Comparison of ENCODE assay signal across 22 cellular contexts in the genomic region with DNA sequence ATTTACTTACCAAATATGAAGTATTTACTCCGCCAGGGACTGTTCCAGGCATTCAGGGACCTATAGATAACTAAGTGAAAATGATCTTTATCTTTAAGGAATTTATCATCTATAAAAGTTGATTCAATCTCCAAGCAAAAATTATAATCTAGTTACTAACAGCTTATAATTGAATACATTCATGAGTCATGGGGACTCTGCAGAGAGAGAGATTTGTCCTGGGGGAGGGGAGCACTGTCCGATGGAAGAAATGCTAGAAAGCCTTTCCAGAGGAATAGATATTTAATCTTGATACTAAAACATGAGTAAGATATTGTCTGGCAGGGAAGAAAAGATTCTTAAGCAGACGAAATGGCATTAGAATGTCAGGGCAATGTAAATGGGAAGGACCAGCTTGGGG.
A peak's percentile ranks its signal among the peaks of the same experiment; 100 is the strongest.
DNase-seq lines count a peak whose midpoint lies in the region; ATAC-seq and TF ChIP-seq lines count a peak whose summit lies in the region.
"Had no signal": no experiment of that assay in that cellular context is flagged by ENCODE, and none has a peak within 500 bp of the region (broad histone marks: within the 10 kb centered on the region; RNA-seq: fewer than 3 reads in every experiment).

No MANE protein-coding gene starts in this region.

- in situ Hi-C loops in GM23248 (cut with MboI), result no loop called here

- peaks cover 55% of the 10 kb centered on the region for H3K4me1 ChIP-seq in GM23248 (ENCODE audit: insufficient read depth)
- peaks cover 7 to 49% (median 35%) of the 10 kb centered on the region in 5 donors for H3K4me1 ChIP-seq in subcutaneous abdominal adipose tissue (ENCODE audit: control insufficient read depth in 5 of 5, insufficient read depth in 5 of 5, low read length in 5 of 5)
- H3K4me1 ChIP-seq: Caco-2 had no signal

- WGBS in GM23248 (ENCODE audit: low coverage in 1 of 2, low lambda C conversion rate in 2 of 2, missing lambda C conversion rate in 2 of 2), 2 experiments, result 20 to 21% methylated on average over 3 of the region's 3 CpGs

- DNase-seq in GM23248, result peak; percentile 71
- DNase-seq in fibroblast of mammary gland (ENCODE audit: low read depth), result peak; percentile 40
- no peak for DNase-seq in NCI-H1417 (lab: John Stamatoyannopoulos, UW)
- no peak for DNase-seq in inferior parietal cortex (ENCODE audit: extremely low spot score)
- DNase-seq in NOMO-1 treated with DMSO at 0.1 percent for 48 hours (lab: John Stamatoyannopoulos, UW; ENCODE audit: unreplicated experiment), result no peak
- DNase-seq: C1 segment of cervical spinal cord; Caco-2; CD8-positive, alpha-beta T cell; DMS79; H7; MG63; NCI-H1105 treated with DMSO at 0.1 percent for 48 hours; NCI-H2029; NCI-H226; NCI-H510A; NCI-H69; OCI-M1; SIG-M5 had no signal

- peaks cover 52% of the 10 kb centered on the region for H3F3A ChIP-seq in GM23248 (ENCODE audit: insufficient read depth)

- H3K4me2 ChIP-seq in GM23248 (ENCODE audit: unreplicated experiment), result peak overlapping the region; percentile 22

- no peaks in the 10 kb centered on the region for H3K27me3 ChIP-seq in GM23248 (replicated peaks; ENCODE audit: insufficient read depth)
- no peaks in the 10 kb centered on the region for H3K27me3 ChIP-seq in subcutaneous abdominal adipose tissue (ENCODE audit: control insufficient read depth in 5 of 5, insufficient read depth in 4 of 5, low read length in 5 of 5)
- H3K27me3 ChIP-seq: MG63 had no signal

- H2AFZ ChIP-seq in GM23248, result 0 out of 2 replicates have a peak overlapping the region, but pooled peaks have one; percentile 0

- no peaks in the 10 kb centered on the region for H3K79me2 ChIP-seq in GM23248 (ENCODE audit: insufficient read depth)

- H3K27ac ChIP-seq in GM23248 (peak overlapping the region; percentile 64), subcutaneous abdominal adipose tissue (ENCODE audit: low read depth, low read length) (peak overlapping the region; percentile 99)
- H3K27ac ChIP-seq: SK-N-MC had no signal

- H3K9me2 ChIP-seq in GM23248 (ENCODE audit: insufficient read depth), result no peaks in the 10 kb centered on the region

- H3K4me3 ChIP-seq in GM23248, result peak overlapping the region; percentile 12; the same call in 1 of the 2 replicates
- no peak overlapping the region for H3K4me3 ChIP-seq in fibroblast of mammary gland (ENCODE audit: control insufficient read depth, low read depth, low read length)
- H3K4me3 ChIP-seq in subcutaneous abdominal adipose tissue (ENCODE audit: low read depth in 1 of 5, low read length in 5 of 5), result no peak overlapping the region
- H3K4me3 ChIP-seq: MG63, SK-N-MC had no signal

- H3K9me3 ChIP-seq in GM23248 (ENCODE audit: low read depth), result no peaks in the 10 kb centered on the region
- no peaks in the 10 kb centered on the region for H3K9me3 ChIP-seq in subcutaneous abdominal adipose tissue (ENCODE audit: control insufficient read depth in 5 of 5, low read length in 5 of 5)
- H3K9me3 ChIP-seq: Caco-2, MG63 had no signal

- H3K36me3 ChIP-seq in GM23248 (ENCODE audit: low read depth) (no peaks in the 10 kb centered on the region), subcutaneous abdominal adipose tissue (ENCODE audit: control insufficient read depth in 5 of 5, insufficient read depth in 5 of 5, low read length in 5 of 5) (no peaks in the 10 kb centered on the region)
- H3K36me3 ChIP-seq: MG63 had no signal

- no peaks in the 10 kb centered on the region for H4K20me1 ChIP-seq in GM23248 (ENCODE audit: insufficient read depth)

- H3K9ac ChIP-seq in GM23248, result no peak overlapping the region
- no peak overlapping the region for H3K9ac ChIP-seq in subcutaneous abdominal adipose tissue (ENCODE audit: low read length in 5 of 5)

- ATAC-seq in SK-N-SH treated with all-trans-retinoic acid at 6 μM for 48 hours (peak; percentile 64), GM19463 (IDR thresholded peaks at IDR 0.05; ENCODE audit: unreplicated experiment) (no peak)
- ATAC-seq: CD8-positive, alpha-beta T cell had no signal

- TF ChIP-seq CTCF in fibroblast of mammary gland (conservative IDR thresholded peaks at IDR 0.05; ENCODE audit: control insufficient read depth, insufficient read depth, low read depth, low read length), result no peak

TF ChIP-seq in SK-N-SH treated with all-trans-retinoic acid at 6 μM for 48 hours, 23 proteins besides CTCF, POLR2A, EP300 and RAD21:
- TF ChIP-seq, protein P1, sequence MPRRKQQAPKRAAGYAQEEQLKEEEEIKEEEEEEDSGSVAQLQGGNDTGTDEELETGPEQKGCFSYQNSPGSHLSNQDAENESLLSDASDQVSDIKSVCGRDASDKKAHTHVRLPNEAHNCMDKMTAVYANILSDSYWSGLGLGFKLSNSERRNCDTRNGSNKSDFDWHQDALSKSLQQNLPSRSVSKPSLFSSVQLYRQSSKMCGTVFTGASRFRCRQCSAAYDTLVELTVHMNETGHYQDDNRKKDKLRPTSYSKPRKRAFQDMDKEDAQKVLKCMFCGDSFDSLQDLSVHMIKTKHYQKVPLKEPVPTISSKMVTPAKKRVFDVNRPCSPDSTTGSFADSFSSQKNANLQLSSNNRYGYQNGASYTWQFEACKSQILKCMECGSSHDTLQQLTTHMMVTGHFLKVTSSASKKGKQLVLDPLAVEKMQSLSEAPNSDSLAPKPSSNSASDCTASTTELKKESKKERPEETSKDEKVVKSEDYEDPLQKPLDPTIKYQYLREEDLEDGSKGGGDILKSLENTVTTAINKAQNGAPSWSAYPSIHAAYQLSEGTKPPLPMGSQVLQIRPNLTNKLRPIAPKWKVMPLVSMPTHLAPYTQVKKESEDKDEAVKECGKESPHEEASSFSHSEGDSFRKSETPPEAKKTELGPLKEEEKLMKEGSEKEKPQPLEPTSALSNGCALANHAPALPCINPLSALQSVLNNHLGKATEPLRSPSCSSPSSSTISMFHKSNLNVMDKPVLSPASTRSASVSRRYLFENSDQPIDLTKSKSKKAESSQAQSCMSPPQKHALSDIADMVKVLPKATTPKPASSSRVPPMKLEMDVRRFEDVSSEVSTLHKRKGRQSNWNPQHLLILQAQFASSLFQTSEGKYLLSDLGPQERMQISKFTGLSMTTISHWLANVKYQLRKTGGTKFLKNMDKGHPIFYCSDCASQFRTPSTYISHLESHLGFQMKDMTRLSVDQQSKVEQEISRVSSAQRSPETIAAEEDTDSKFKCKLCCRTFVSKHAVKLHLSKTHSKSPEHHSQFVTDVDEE (CRISPR knock-in tag; IDR thresholded peaks at IDR 0.05), result no peak
- 0 out of 2 replicates have a peak, but pooled peaks have one; percentile 9 for TF ChIP-seq ISL1 (CRISPR knock-in tag; IDR thresholded peaks at IDR 0.05)
- TF ChIP-seq ZFP30 (CRISPR knock-in tag; IDR thresholded peaks at IDR 0.05), result no peak

Comparison
In these comparisons a context has a peak if more than half of its experiments do, and no peak if none do; other contexts are left out.
1. DNase-seq: peak in GM23248 (single experiment) and fibroblast of mammary gland (single experiment); none in NCI-H1417 (0 of 3), inferior parietal cortex (single experiment) and NOMO-1 treated with DMSO at 0.1 percent for 48 hours (single experiment).